8 cellular contexts compared by ENCODE assay signal in the genomic region with DNA sequence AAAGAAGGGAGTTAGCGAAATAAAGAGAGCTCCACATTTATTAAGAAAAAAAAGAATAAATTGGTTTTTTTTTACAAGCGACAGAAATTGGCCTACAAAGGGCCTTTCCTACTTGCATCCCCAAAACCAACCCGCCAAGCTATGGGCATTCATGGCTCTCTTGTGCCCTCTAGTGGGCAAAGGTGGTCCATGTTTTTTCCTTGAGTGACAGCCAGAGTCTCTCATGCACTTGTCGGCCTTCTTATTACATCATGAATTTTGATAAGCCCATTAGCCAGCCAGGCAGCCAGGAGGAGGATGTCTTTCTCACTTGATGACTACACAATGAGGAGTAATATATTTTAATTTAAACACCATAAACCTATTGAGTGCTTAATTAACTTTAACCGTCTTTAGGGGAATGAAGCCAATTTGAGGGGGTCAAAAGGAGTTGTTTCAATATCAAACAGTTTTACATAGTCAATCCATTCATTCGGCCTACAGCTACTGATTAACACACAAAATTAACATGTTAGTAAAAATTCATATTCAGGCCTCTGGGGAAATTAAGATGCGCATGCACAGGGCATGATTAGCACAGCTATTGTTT.
DNase-seq lines count a peak whose midpoint lies in the region; ATAC-seq and TF ChIP-seq lines count a peak whose summit lies in the region.

No MANE protein-coding gene starts in this region.

- peak; percentile 68 for ATAC-seq in GM21515 (IDR thresholded peaks at IDR 0.05; ENCODE audit: unreplicated experiment)

- H3K9me3 ChIP-seq in OCI-LY7 (ENCODE audit: low read length) (no peaks in the 10 kb centered on the region), esophagus muscularis mucosa (no peaks in the 10 kb centered on the region)

- no peak overlapping the region for H3K4me3 Mint-ChIP-seq in nephron

- no peak for TF ChIP-seq EP300 in esophagus muscularis mucosa (IDR thresholded peaks at IDR 0.05)

- H3K27ac ChIP-seq in OCI-LY7 (ENCODE audit: low read depth, low read length, poor library complexity, severe bottlenecking) (no peak overlapping the region), esophagus muscularis mucosa (replicated peaks in 1 of 4) (no peak overlapping the region)

- CTCF ChIA-PET in OCI-LY7 (lab: Charles Lee; ENCODE audit: unreplicated experiment) = interaction anchor here (1.2 kb wide), 1 partner anchor 9 kb away, joined by 4 read pairs; no protein-coding TSS in a partner anchor

- no peak overlapping the region for H2AFZ ChIP-seq in OCI-LY7 (ENCODE audit: low read length)

- TF ChIP-seq POLR2A in esophagus muscularis mucosa (IDR thresholded peaks at IDR 0.05; ENCODE audit: low read depth) = no peak

- H3K9me2 ChIP-seq in OCI-LY7 (ENCODE audit: insufficient read depth, low read length) = no peaks in the 10 kb centered on the region

- no peaks in the 10 kb centered on the region for H3K36me3 Mint-ChIP-seq in nephron (ENCODE audit: low read depth)

- H3K79me2 ChIP-seq in OCI-LY7 (ENCODE audit: insufficient read depth, low read depth, low read length) = no peaks in the 10 kb centered on the region

- H3K36me3 ChIP-seq in OCI-LY7 (ENCODE audit: insufficient read depth, low read length) (no peaks in the 10 kb centered on the region), esophagus muscularis mucosa (no peaks in the 10 kb centered on the region)

- WGBS in esophagus muscularis mucosa = 32% methylated on average over 7 of the region's 7 CpGs

- H3K27ac Mint-ChIP-seq in nephron = peak overlapping the region in 1 of 3 experiments; percentile 27

- peaks cover 0 to 2% (median 0%) of the 10 kb centered on the region in 4 donors for H3K27me3 ChIP-seq in esophagus muscularis mucosa

- POLR2A ChIA-PET in OCI-LY7 (lab: Charles Lee) = interaction anchor here (0.5 to 1.3 kb wide), 5 partner anchors 10 to 607 kb away, joined by 3 to 4 read pairs (median 3); no protein-coding TSS in a partner anchor

- intact Hi-C loops in OCI-LY7 (cut with micrococcal nuclease; ENCODE audit: unreplicated experiment) (loop anchor here (1.0 to 10.0 kb wide), 3 partner anchors 124 to 1072 kb away; no protein-coding TSS in a partner anchor), esophagus muscularis mucosa (cut with DNase I) (loop anchor here (1.0 kb wide), 1 partner anchor 125 kb away; no protein-coding TSS in a partner anchor)

- BruUV-seq in OCI-LY7 (replicated peaks; lab: Mats Ljungman, UMichigan) = no TSS peak

- H3K4me3 ChIP-seq in Jurkat, Clone E6-1 (ENCODE audit: low read length) = no peak overlapping the region
- no peak overlapping the region for H3K4me3 ChIP-seq in OCI-LY7 (ENCODE audit: low read depth, low read length, poor library complexity, severe bottlenecking)
- no peak overlapping the region for H3K4me3 ChIP-seq in esophagus muscularis mucosa

- peak; percentile 99 for DNase-seq in DMS114 treated with DMSO at 0.1 percent for 48 hours (lab: John Stamatoyannopoulos, UW; ENCODE audit: unreplicated experiment)
- DNase-seq in Jurkat, Clone E6-1 (ENCODE audit: low read depth, low spot score) = peak; percentile 92
- peak; percentile 73 for DNase-seq in OCI-LY7 (ENCODE audit: low spot score)
- DNase-seq in activated T-cell treated with anti-CD3 and anti-CD28 coated beads for 24 hours (ENCODE audit: low read depth) = peak; percentile 80
- DNase-seq in esophagus muscularis mucosa (ENCODE audit: extremely low spot score) = no peak
- DNase-seq in stimulated activated naive CD4-positive, alpha-beta T cell (lab: John Stamatoyannopoulos, UW) = peak; percentile 51 to 84 (median 64)

- peaks cover 6% of the 10 kb centered on the region for H3K27me3 Mint-ChIP-seq in nephron (ENCODE audit: low read depth)

- H3K4me2 ChIP-seq in OCI-LY7 (ENCODE audit: low read length) = no peak overlapping the region

- H3K9me3 Mint-ChIP-seq in nephron = no peaks in the 10 kb centered on the region

- peaks cover 7% of the 10 kb centered on the region for H3K4me1 Mint-ChIP-seq in nephron

- TF ChIP-seq CTCF in OCI-LY7 (conservative IDR thresholded peaks at IDR 0.05; ENCODE audit: low read length) (peak; percentile 92), esophagus muscularis mucosa (IDR thresholded peaks at IDR 0.05) (peak; percentile 82 to 89 (median 86)), nephron (IDR thresholded peaks at IDR 0.05; ENCODE audit: unreplicated experiment in 3 of 3) (peak; percentile 91 to 95 (median 94))

- H3K4me1 ChIP-seq in OCI-LY7 (ENCODE audit: insufficient read depth, low read length, poor library complexity, severe bottlenecking) = no peaks in the 10 kb centered on the region
- H3K4me1 ChIP-seq in esophagus muscularis mucosa = peaks cover 0 to 11% (median 5%) of the 10 kb centered on the region in 4 donors

- no peaks in the 10 kb centered on the region for H4K20me1 ChIP-seq in OCI-LY7 (ENCODE audit: insufficient read depth, low read length)
